In the genomic region with DNA sequence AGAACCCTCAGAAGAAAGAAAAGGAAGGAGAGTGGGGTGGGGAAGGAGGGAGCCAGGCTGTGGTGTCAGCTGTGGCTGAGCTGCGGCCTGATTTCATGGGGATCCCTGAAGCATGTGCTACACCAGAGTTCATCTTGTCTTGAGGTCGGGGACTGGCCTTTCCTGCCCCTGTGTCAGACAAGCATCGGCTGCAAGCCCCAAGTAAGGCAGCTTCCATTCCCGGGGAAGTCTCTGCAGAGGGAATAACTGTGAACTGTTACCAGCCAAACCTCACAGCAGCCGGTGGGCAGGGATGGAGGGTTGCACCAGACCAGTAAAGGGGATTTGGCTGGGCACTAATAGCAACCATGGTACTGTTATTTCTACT, we compare ENCODE assay signal across 12 cellular contexts. TPM values are rescaled to one million over a fixed set of nuclear protein-coding genes. Genes with fewer than 3 reads are reported as not detected.
DNase-seq lines count a peak whose midpoint lies in the region; ATAC-seq and TF ChIP-seq lines count a peak whose summit lies in the region.
"Had no signal": no experiment of that assay in that cellular context is flagged by ENCODE, and none has a peak within 500 bp of the region (broad histone marks: within the 10 kb centered on the region; RNA-seq: fewer than 3 reads in every experiment).

No MANE protein-coding gene starts in this region.

- H3K9me3 Mint-ChIP-seq in osteocyte (ENCODE audit: unreplicated experiment): no peaks in the 10 kb centered on the region
- H3K9me3 Mint-ChIP-seq in activated naive CD8-positive, alpha-beta T cell treated with anti-CD3 and anti-CD28 coated beads, Interleukin-2, amount 50 U/mL, for 24 hours: no peaks in the 10 kb centered on the region
- no peaks in the 10 kb centered on the region for H3K9me3 Mint-ChIP-seq in mesothelial cell of epicardium
- H3K9me3 Mint-ChIP-seq: CD8-positive, alpha-beta T cell; GM23338 had no signal

- H3K27ac ChIP-seq in VCaP: peak overlapping the region; percentile 90
- peak overlapping the region in 2 of 3 donors; percentile 18 to 90 for H3K27ac ChIP-seq in thyroid gland
- H3K27ac ChIP-seq: SK-N-MC had no signal

- no peak overlapping the region for H3K4me3 ChIP-seq in thyroid gland (replicated peaks in 1 of 3)
- H3K4me3 ChIP-seq: GM23338, SK-N-MC had no signal

- no peak for ATAC-seq in activated naive CD8-positive, alpha-beta T cell treated with anti-CD3 and anti-CD28 coated beads, Interleukin-2, amount 50 U/mL, for 24 hours
- ATAC-seq in HG03045 (IDR thresholded peaks at IDR 0.05; ENCODE audit: unreplicated experiment): no peak

- H3K9me3 ChIP-seq in thyroid gland: no peaks in the 10 kb centered on the region

- no peak for TF ChIP-seq POLR2A in thyroid gland (IDR thresholded peaks at IDR 0.05)

- H3K36me3 ChIP-seq in thyroid gland: no peaks in the 10 kb centered on the region

- H3K27me3 Mint-ChIP-seq in osteocyte (ENCODE audit: unreplicated experiment) (peaks cover 12% of the 10 kb centered on the region), mesothelial cell of epicardium (ENCODE audit: low read depth) (no peaks in the 10 kb centered on the region)
- H3K27me3 Mint-ChIP-seq in activated naive CD8-positive, alpha-beta T cell treated with anti-CD3 and anti-CD28 coated beads, Interleukin-2, amount 50 U/mL, for 24 hours: no peaks in the 10 kb centered on the region

- peaks cover 35 to 61% of the 10 kb centered on the region in 2 donors for H3K4me1 ChIP-seq in thyroid gland

- 74 to 79% methylated on average over 5 of the region's 5 CpGs for WGBS in thyroid gland, 2 donors

- no peak for TF ChIP-seq CTCF in VCaP (conservative IDR thresholded peaks at IDR 0.05)
- no peak for TF ChIP-seq CTCF in osteocyte (IDR thresholded peaks at IDR 0.05)
- TF ChIP-seq CTCF in thyroid gland (IDR thresholded peaks at IDR 0.05): no peak
- TF ChIP-seq CTCF in mesothelial cell of epicardium (IDR thresholded peaks at IDR 0.05; ENCODE audit: unreplicated experiment): no peak

- no peak overlapping the region for H3K27ac Mint-ChIP-seq in osteocyte (ENCODE audit: unreplicated experiment)
- H3K27ac Mint-ChIP-seq in activated naive CD8-positive, alpha-beta T cell treated with anti-CD3 and anti-CD28 coated beads, Interleukin-2, amount 50 U/mL, for 24 hours: no peak overlapping the region
- H3K27ac Mint-ChIP-seq in mesothelial cell of epicardium: no peak overlapping the region
- H3K27ac Mint-ChIP-seq: CD8-positive, alpha-beta T cell; GM23338 had no signal

- H3K4me3 Mint-ChIP-seq in osteocyte (ENCODE audit: unreplicated experiment) (no peak overlapping the region), mesothelial cell of epicardium (no peak overlapping the region)
- H3K4me3 Mint-ChIP-seq in activated naive CD8-positive, alpha-beta T cell treated with anti-CD3 and anti-CD28 coated beads, Interleukin-2, amount 50 U/mL, for 24 hours: no peak overlapping the region
- H3K4me3 Mint-ChIP-seq: CD8-positive, alpha-beta T cell; GM23338 had no signal

- no peaks in the 10 kb centered on the region for H3K36me3 Mint-ChIP-seq in osteocyte (ENCODE audit: unreplicated experiment)
- H3K36me3 Mint-ChIP-seq in activated naive CD8-positive, alpha-beta T cell treated with anti-CD3 and anti-CD28 coated beads, Interleukin-2, amount 50 U/mL, for 24 hours (ENCODE audit: low read depth): no peaks in the 10 kb centered on the region
- no peaks in the 10 kb centered on the region for H3K36me3 Mint-ChIP-seq in mesothelial cell of epicardium
- H3K36me3 Mint-ChIP-seq: CD8-positive, alpha-beta T cell had no signal

- intact Hi-C loops in thyroid gland (cut with DNase I): loop anchor here (5.0 to 10.0 kb wide), 4 partner anchors 68 to 425 kb away; no protein-coding TSS in a partner anchor

- DNase-seq in MV-4-11 (lab: John Stamatoyannopoulos, UW): peak; percentile 15
- DNase-seq in osteocyte (ENCODE audit: extremely low spot score, unreplicated experiment): peak; percentile 73
- DNase-seq in thyroid gland: no peak
- no peak for DNase-seq in activated naive CD8-positive, alpha-beta T cell treated with anti-CD3 and anti-CD28 coated beads, Interleukin-2, amount 50 U/mL, for 24 hours
- DNase-seq in mesothelial cell of epicardium (ENCODE audit: low spot score in 2 of 2, unreplicated experiment in 2 of 2): no peak

- H3K27me3 ChIP-seq in thyroid gland: no peaks in the 10 kb centered on the region

- H3K4me1 Mint-ChIP-seq in osteocyte (ENCODE audit: unreplicated experiment) (peaks cover 20% of the 10 kb centered on the region), mesothelial cell of epicardium (peaks cover 40% of the 10 kb centered on the region)
- peaks cover 30% of the 10 kb centered on the region for H3K4me1 Mint-ChIP-seq in activated naive CD8-positive, alpha-beta T cell treated with anti-CD3 and anti-CD28 coated beads, Interleukin-2, amount 50 U/mL, for 24 hours

RNA-seq across cellular contexts. Expression of gene BTG2, which starts 35.7 kb away (rescaled TPM):
- 31.2 and 33.7 TPM in 2 replicates for total RNA-seq in osteocyte
- total RNA-seq in thyroid gland: 10 to 100 TPM; 41.9 to 82.1 (median 51.9) TPM
- total RNA-seq in mesothelial cell of epicardium: 186 to 192 TPM (median 191 TPM) in 3 replicates

RNA-seq across cellular contexts. Expression of gene CHIT1, which starts 40.2 kb away (rescaled TPM):
- total RNA-seq in osteocyte (not detected in 2 replicates), thyroid gland (1 to 10 TPM in 2 of 4 donors, under 1 TPM in 1, not detected in 1; 0.45 to 9.0 (median 1.2) TPM), mesothelial cell of epicardium (0.13 to 0.18 TPM in 2 of 3 replicates, not detected in the other)
- total RNA-seq: A673, PC-3 had no signal

Comparison
In these comparisons a context has a peak if more than half of its experiments do, and no peak if none do; other contexts are left out.
1. DNase-seq: peak in MV-4-11 (single experiment) and osteocyte (single experiment); none in thyroid gland (0 of 2), activated naive CD8-positive, alpha-beta T cell treated with anti-CD3 and anti-CD28 coated beads, Interleukin-2, amount 50 U/mL, for 24 hours (single experiment) and mesothelial cell of epicardium (0 of 2).